Comparison of ENCODE assay signal across 19 cellular contexts in the genomic region with DNA sequence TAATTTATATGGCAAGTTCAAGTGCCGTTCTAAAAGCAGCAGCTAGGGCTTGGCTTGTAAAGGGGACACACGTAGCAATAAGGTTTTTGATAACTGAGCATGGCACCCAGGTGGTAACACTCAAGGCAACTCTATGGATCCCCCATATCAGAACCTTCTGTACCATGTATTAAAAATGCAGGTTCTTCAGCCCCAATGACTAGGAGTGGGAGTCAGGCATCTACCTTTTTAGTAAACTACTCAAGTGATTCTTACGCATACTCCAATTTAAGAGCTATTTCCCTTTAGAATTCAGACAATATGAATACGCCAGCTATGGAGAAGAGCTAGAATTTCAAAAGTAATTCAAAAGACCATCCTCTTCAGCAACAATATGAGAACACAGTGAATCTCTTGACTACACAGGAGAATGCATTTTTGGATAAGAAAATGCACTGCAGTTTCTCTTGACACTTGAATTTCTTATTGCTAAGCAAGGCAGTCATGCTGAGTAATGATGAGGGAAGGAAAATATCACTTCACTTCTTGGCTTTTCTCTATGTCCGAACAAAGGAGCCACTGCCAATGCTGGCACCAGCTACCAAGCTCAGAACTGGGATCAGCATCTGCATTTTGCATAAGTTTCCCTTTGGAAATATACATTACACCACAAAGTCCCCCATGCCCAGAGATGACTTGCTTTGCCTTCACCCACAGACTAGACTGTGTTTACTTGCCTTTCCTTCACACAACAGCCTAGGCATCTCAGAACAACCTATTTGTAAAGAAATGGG. TPM values are rescaled to one million over a fixed set of nuclear protein-coding genes. Genes with fewer than 3 reads are reported as not detected.
A peak's percentile ranks its signal among the peaks of the same experiment; 100 is the strongest.
DNase-seq lines count a peak whose midpoint lies in the region; ATAC-seq, FAIRE-seq and TF ChIP-seq lines count a peak whose summit lies in the region.
"Had no signal": no experiment of that assay in that cellular context is flagged by ENCODE, and none has a peak within 500 bp of the region (broad histone marks: within the 10 kb centered on the region; RNA-seq: fewer than 3 reads in every experiment).

No MANE protein-coding gene starts in this region.

- DNase-seq in T-helper 1 cell (no peak), T-helper 17 cell (no peak), hepatocyte (ENCODE audit: low spot score) (no peak), pancreas (no peak), NCI-H2227 (lab: John Stamatoyannopoulos, UW; ENCODE audit: unreplicated experiment) (no peak), frontal cortex (ENCODE audit: low spot score in 2 of 2) (no peak)
- DNase-seq: activated gamma-delta T cell, glutamatergic neuron, MM.1S, NCI-H2107, nephron progenitor cell had no signal

- no peaks in the 10 kb centered on the region for H3K9me3 ChIP-seq in T-helper 17 cell (ENCODE audit: control insufficient read depth, low read length, poor library complexity, severe bottlenecking)
- H3K9me3 ChIP-seq in hepatocyte (ENCODE audit: low read depth) = no peaks in the 10 kb centered on the region
- no peaks in the 10 kb centered on the region for H3K9me3 ChIP-seq in subcutaneous abdominal adipose tissue (ENCODE audit: control insufficient read depth in 5 of 5, low read length in 5 of 5)
- H3K9me3 ChIP-seq in pancreas = no peaks in the 10 kb centered on the region
- H3K9me3 ChIP-seq: SJSA1 had no signal

- no peak overlapping the region for H3K4me3 Mint-ChIP-seq in T-helper 1 cell treated with Interleukin-12 subunit alpha and Interleukin-12 subunit beta and Interleukin-4 antibody, amounts not matched to agents 30 μg/mL and 1 μg/mL, for 36 hours
- H3K4me3 Mint-ChIP-seq in T-helper 17 cell = no peak overlapping the region
- H3K4me3 Mint-ChIP-seq: nephron progenitor cell; stimulated activated effector memory CD8-positive, alpha-beta T cell treated with anti-CD3 and anti-CD28 coated beads, Interleukin-12 subunit alpha, Interleukin-12 subunit beta, amount 100 ng/mL, for 72 hours had no signal

- H3K27ac ChIP-seq in hepatocyte (peak overlapping the region; percentile 28), subcutaneous abdominal adipose tissue (ENCODE audit: low read depth, low read length) (peak overlapping the region; percentile 66), pancreas (no peak overlapping the region)
- H3K27ac ChIP-seq: SJSA1 had no signal

- intact Hi-C loops in pancreas (cut with DNase I) = no loop called here

- peaks cover 34% of the 10 kb centered on the region for H3K4me1 Mint-ChIP-seq in T-helper 1 cell treated with Interleukin-12 subunit alpha and Interleukin-12 subunit beta and Interleukin-4 antibody, amounts not matched to agents 30 μg/mL and 1 μg/mL, for 36 hours (ENCODE audit: low read depth)
- H3K4me1 Mint-ChIP-seq in T-helper 17 cell = peaks cover 21% of the 10 kb centered on the region

- H4K20me1 ChIP-seq in hepatocyte (ENCODE audit: insufficient read depth, poor library complexity, severe bottlenecking) = no peaks in the 10 kb centered on the region

- 86% methylated on average over 5 of the region's 5 CpGs for WGBS in hepatocyte (ENCODE audit: low lambda C conversion rate, missing lambda C conversion rate)
- WGBS in pancreas, 2 donors = 77% methylated on average over 5 of the region's 5 CpGs

- H3K4me3 ChIP-seq in hepatocyte (no peak overlapping the region), subcutaneous abdominal adipose tissue (ENCODE audit: low read depth in 1 of 5, low read length in 5 of 5) (no peak overlapping the region), pancreas (no peak overlapping the region)
- H3K4me3 ChIP-seq: SJSA1 had no signal

- no peaks in the 10 kb centered on the region for H3K27me3 Mint-ChIP-seq in T-helper 1 cell treated with Interleukin-12 subunit alpha and Interleukin-12 subunit beta and Interleukin-4 antibody, amounts not matched to agents 30 μg/mL and 1 μg/mL, for 36 hours (ENCODE audit: low read depth)
- H3K27me3 Mint-ChIP-seq in T-helper 17 cell = no peaks in the 10 kb centered on the region

- peak overlapping the region; percentile 49 for H3K27ac Mint-ChIP-seq in T-helper 1 cell treated with Interleukin-12 subunit alpha and Interleukin-12 subunit beta and Interleukin-4 antibody, amounts not matched to agents 30 μg/mL and 1 μg/mL, for 36 hours
- peak overlapping the region; percentile 39 for H3K27ac Mint-ChIP-seq in T-helper 17 cell
- H3K27ac Mint-ChIP-seq: nephron progenitor cell; stimulated activated effector memory CD8-positive, alpha-beta T cell treated with anti-CD3 and anti-CD28 coated beads, Interleukin-12 subunit alpha, Interleukin-12 subunit beta, amount 100 ng/mL, for 72 hours had no signal

- FAIRE-seq in pancreas (lab: Jason Lieb, UNC) = no peak
- no peak for FAIRE-seq in frontal cortex (lab: Jason Lieb, UNC)
- FAIRE-seq: A204.1, astrocyte, GM19239, urothelium cell line had no signal

- H3K9me2 ChIP-seq in hepatocyte (replicated peaks; ENCODE audit: insufficient read depth) = no peaks in the 10 kb centered on the region

- ATAC-seq in T-helper 17 cell = no peak
- ATAC-seq in pancreas = no peak

- no peaks in the 10 kb centered on the region for H3K27me3 ChIP-seq in hepatocyte
- no peaks in the 10 kb centered on the region for H3K27me3 ChIP-seq in subcutaneous abdominal adipose tissue (ENCODE audit: control insufficient read depth in 5 of 5, insufficient read depth in 4 of 5, low read length in 5 of 5)
- H3K27me3 ChIP-seq in pancreas = no peaks in the 10 kb centered on the region
- H3K27me3 ChIP-seq: SJSA1 had no signal

- no peak for TF ChIP-seq CTCF in hepatocyte (IDR thresholded peaks at IDR 0.05; ENCODE audit: poor library complexity)
- TF ChIP-seq CTCF in pancreas (IDR thresholded peaks at IDR 0.05) = no peak

- H3K36me3 Mint-ChIP-seq in T-helper 1 cell treated with Interleukin-12 subunit alpha and Interleukin-12 subunit beta and Interleukin-4 antibody, amounts not matched to agents 30 μg/mL and 1 μg/mL, for 36 hours (ENCODE audit: low read depth) = peaks cover 7% of the 10 kb centered on the region
- peaks cover 3% of the 10 kb centered on the region for H3K36me3 Mint-ChIP-seq in T-helper 17 cell (ENCODE audit: low read depth)
- H3K36me3 Mint-ChIP-seq: stimulated activated effector memory CD8-positive, alpha-beta T cell treated with anti-CD3 and anti-CD28 coated beads, Interleukin-12 subunit alpha, Interleukin-12 subunit beta, amount 100 ng/mL, for 72 hours had no signal

- H3K36me3 ChIP-seq in hepatocyte (replicated peaks; ENCODE audit: insufficient read depth, low read depth) (no peaks in the 10 kb centered on the region), subcutaneous abdominal adipose tissue (ENCODE audit: control insufficient read depth in 5 of 5, insufficient read depth in 5 of 5, low read length in 5 of 5) (peaks cover 0 to 18% (median 5%) of the 10 kb centered on the region in 5 donors), pancreas (no peaks in the 10 kb centered on the region)
- H3K36me3 ChIP-seq: SJSA1 had no signal

- H2AFZ ChIP-seq in hepatocyte = no peak overlapping the region

- H3K79me2 ChIP-seq in hepatocyte = peaks cover 16% of the 10 kb centered on the region

- peaks cover 32% of the 10 kb centered on the region for H3K4me1 ChIP-seq in hepatocyte (ENCODE audit: insufficient read depth)
- peaks cover 0 to 38% (median 23%) of the 10 kb centered on the region in 5 donors for H3K4me1 ChIP-seq in subcutaneous abdominal adipose tissue (ENCODE audit: control insufficient read depth in 5 of 5, insufficient read depth in 5 of 5, low read length in 5 of 5)
- H3K4me1 ChIP-seq in pancreas = peaks cover 0 to 21% (median 0%) of the 10 kb centered on the region in 3 donors

- H3K4me2 ChIP-seq in hepatocyte = no peak overlapping the region

- peaks cover 5% of the 10 kb centered on the region for H3K9me3 Mint-ChIP-seq in T-helper 1 cell treated with Interleukin-12 subunit alpha and Interleukin-12 subunit beta and Interleukin-4 antibody, amounts not matched to agents 30 μg/mL and 1 μg/mL, for 36 hours
- H3K9me3 Mint-ChIP-seq: nephron progenitor cell; stimulated activated effector memory CD8-positive, alpha-beta T cell treated with anti-CD3 and anti-CD28 coated beads, Interleukin-12 subunit alpha, Interleukin-12 subunit beta, amount 100 ng/mL, for 72 hours had no signal

- peak overlapping the region in 2 of 5 donors; percentile 25 to 63 for H3K9ac ChIP-seq in subcutaneous abdominal adipose tissue (ENCODE audit: low read length in 5 of 5)

RNA-seq across cellular contexts. Expression of gene ABLIM1, which starts 53.5 kb away (rescaled TPM):
- total RNA-seq in T-helper 17 cell = 100 to 1,000 TPM; 141 to 184 TPM
- total RNA-seq in hepatocyte = 31.6 and 37.9 TPM in 2 replicates
- 19.8 and 20.8 TPM in 2 replicates for polyA plus RNA-seq in hepatocyte
- total RNA-seq in pancreas = 10 to 100 TPM; 28.1 to 44.5 (median 37.1) TPM
- polyA plus RNA-seq in pancreas = 10 to 100 TPM; 13.3 to 30.8 TPM
- total RNA-seq in frontal cortex = 51.4 TPM

Comparison
In these comparisons a context has a peak if more than half of its experiments do, and no peak if none do; other contexts are left out.
1. H3K27ac ChIP-seq: peak in hepatocyte (single experiment) and subcutaneous abdominal adipose tissue (single experiment); none in pancreas (0 of 4).